In genomic region chr17:32523827-32524552, GRCh38 we compare ENCODE assay signal across 9 cellular contexts. TPM values are rescaled to one million over a fixed set of nuclear protein-coding genes. Genes with fewer than 3 reads are reported as not detected.
DNase-seq lines count a peak whose midpoint lies in the region; ATAC-seq and TF ChIP-seq lines count a peak whose summit lies in the region.
"Had no signal": no experiment of that assay in that cellular context is flagged by ENCODE, and none has a peak within 500 bp of the region (broad histone marks: within the 10 kb centered on the region; RNA-seq: fewer than 3 reads in every experiment).

No MANE protein-coding gene starts in this region.

- no peaks in the 10 kb centered on the region for H3K9me3 ChIP-seq in CD4-positive, CD25-positive, alpha-beta regulatory T cell (ENCODE audit: control insufficient read depth in 2 of 2, low read length in 2 of 2)
- H3K9me3 ChIP-seq in right lobe of liver: no peaks in the 10 kb centered on the region

- no peak overlapping the region for H3K27ac ChIP-seq in CD4-positive, CD25-positive, alpha-beta regulatory T cell (ENCODE audit: insufficient read depth, low read length, poor library complexity, severe bottlenecking)
- no peak overlapping the region for H3K27ac ChIP-seq in right lobe of liver

- WGBS in right lobe of liver (ENCODE audit: insufficient coverage, low coverage, low lambda C conversion rate, missing lambda C conversion rate): 89% methylated on average over 12 of the region's 12 CpGs

- H3K4me1 ChIP-seq in CD4-positive, CD25-positive, alpha-beta regulatory T cell (ENCODE audit: control insufficient read depth, insufficient read depth, low read length, poor library complexity, severe bottlenecking): peaks cover 47% of the 10 kb centered on the region
- H3K4me1 ChIP-seq in right lobe of liver: peaks cover 0 to 10% (median 0%) of the 10 kb centered on the region in 4 donors

- H3K27ac Mint-ChIP-seq in CD4-positive, CD25-positive, alpha-beta regulatory T cell: peak overlapping the region in 2 of 3 donors; percentile 31 to 62

- peak; percentile 40 to 45 for ATAC-seq in CD4-positive, CD25-positive, alpha-beta regulatory T cell (ENCODE audit: low read depth in 2 of 2)
- peak; percentile 46 for ATAC-seq in GM18870 (IDR thresholded peaks at IDR 0.05; ENCODE audit: unreplicated experiment)
- peak; percentile 46 for ATAC-seq in HG02973 (IDR thresholded peaks at IDR 0.05; ENCODE audit: unreplicated experiment)
- ATAC-seq in activated T-cell treated with anti-CD3 and anti-CD28 coated beads, Interleukin-2, amount 50 U/mL, for 4 hours: peak; percentile 51 to 53
- no peak for ATAC-seq in right lobe of liver

- TF ChIP-seq CTCF in right lobe of liver (IDR thresholded peaks at IDR 0.05): no peak

- peaks cover 28% of the 10 kb centered on the region for H3K27me3 Mint-ChIP-seq in CD4-positive, CD25-positive, alpha-beta regulatory T cell
- H3K27me3 Mint-ChIP-seq in activated T-cell treated with anti-CD3 and anti-CD28 coated beads, Interleukin-2, amount 50 U/mL, for 4 hours (ENCODE audit: low read depth): no peaks in the 10 kb centered on the region

- peak overlapping the region; percentile 8 to 75 (median 66) for H3K4me3 Mint-ChIP-seq in CD4-positive, CD25-positive, alpha-beta regulatory T cell
- H3K4me3 Mint-ChIP-seq in activated T-cell treated with anti-CD3 and anti-CD28 coated beads, Interleukin-2, amount 50 U/mL, for 4 hours: peak overlapping the region; percentile 46

- peak overlapping the region; percentile 73 for H3K4me3 ChIP-seq in CD4-positive, CD25-positive, alpha-beta regulatory T cell (ENCODE audit: low read depth, low read length)
- no peak overlapping the region for H3K4me3 ChIP-seq in right lobe of liver

- H3K4me1 Mint-ChIP-seq in CD4-positive, CD25-positive, alpha-beta regulatory T cell: peaks cover 17 to 67% (median 45%) of the 10 kb centered on the region in 4 donors
- H3K4me1 Mint-ChIP-seq in activated T-cell treated with anti-CD3 and anti-CD28 coated beads, Interleukin-2, amount 50 U/mL, for 4 hours (ENCODE audit: low read depth): peaks cover 73% of the 10 kb centered on the region

- no peaks in the 10 kb centered on the region for H3K36me3 ChIP-seq in CD4-positive, CD25-positive, alpha-beta regulatory T cell (ENCODE audit: control insufficient read depth, insufficient read depth, low read length)
- H3K36me3 ChIP-seq in right lobe of liver: no peaks in the 10 kb centered on the region

- TF ChIP-seq POLR2A in right lobe of liver (IDR thresholded peaks at IDR 0.05): no peak

- no peaks in the 10 kb centered on the region for H3K9me3 Mint-ChIP-seq in CD4-positive, CD25-positive, alpha-beta regulatory T cell
- H3K9me3 Mint-ChIP-seq in activated T-cell treated with anti-CD3 and anti-CD28 coated beads, Interleukin-2, amount 50 U/mL, for 4 hours: no peaks in the 10 kb centered on the region

- peaks cover 7% of the 10 kb centered on the region for H3K36me3 Mint-ChIP-seq in CD4-positive, CD25-positive, alpha-beta regulatory T cell
- no peaks in the 10 kb centered on the region for H3K36me3 Mint-ChIP-seq in activated T-cell treated with anti-CD3 and anti-CD28 coated beads, Interleukin-2, amount 50 U/mL, for 4 hours (ENCODE audit: insufficient read depth)

- intact Hi-C loops in right lobe of liver (cut with DNase I): no loop called here

- H3K27me3 ChIP-seq in CD4-positive, CD25-positive, alpha-beta regulatory T cell (ENCODE audit: control insufficient read depth, insufficient read depth, low read length): no peaks in the 10 kb centered on the region
- H3K27me3 ChIP-seq in right lobe of liver: no peaks in the 10 kb centered on the region

- peak in 2 of 3 donors; percentile 50 to 57 for DNase-seq in CD4-positive, CD25-positive, alpha-beta regulatory T cell
- DNase-seq in activated T-cell treated with anti-CD3 and anti-CD28 coated beads, Interleukin-2, amount 50 U/mL, for 4 hours: no peak
- no peak for DNase-seq in putamen (ENCODE audit: low spot score)
- no peak for DNase-seq in DMS53 (lab: John Stamatoyannopoulos, UW)
- no peak for DNase-seq in LoVo (ENCODE audit: low spot score)
- DNase-seq in right lobe of liver: no peak
- DNase-seq: retina had no signal

RNA-seq across cellular contexts. Expression of gene CDK5R1, which starts 37.2 kb away (rescaled TPM):
- total RNA-seq in CD4-positive, CD25-positive, alpha-beta regulatory T cell: 6.3 TPM
- 1 to 10 TPM; 3.5 to 8.9 (median 5.0) TPM for polyA plus RNA-seq in CD4-positive, CD25-positive, alpha-beta regulatory T cell
- total RNA-seq in activated T-cell treated with anti-CD3 and anti-CD28 coated beads, Interleukin-2, amount 50 U/mL, for 4 hours: 10 to 100 TPM; 14.8 to 20.9 (median 15.7) TPM
- total RNA-seq in right lobe of liver: under 1 TPM; 0.37 to 0.90 (median 0.48) TPM

Comparison
In these comparisons a context has a peak if more than half of its experiments do, and no peak if none do; other contexts are left out.
1. ATAC-seq: peak in CD4-positive, CD25-positive, alpha-beta regulatory T cell (2 of 2), GM18870 (single experiment), HG02973 (single experiment) and activated T-cell treated with anti-CD3 and anti-CD28 coated beads, Interleukin-2, amount 50 U/mL, for 4 hours (2 of 2); none in right lobe of liver (0 of 4).
2. DNase-seq: peak in CD4-positive, CD25-positive, alpha-beta regulatory T cell (2 of 3); none in activated T-cell treated with anti-CD3 and anti-CD28 coated beads, Interleukin-2, amount 50 U/mL, for 4 hours (single experiment), putamen (single experiment), DMS53 (single experiment), LoVo (single experiment) and right lobe of liver (0 of 3).